ENCODE assay signal across 11 cellular contexts in genomic region chr11:105466582-105467228, GRCh38.
DNase-seq lines count a peak whose midpoint lies in the region; ATAC-seq, FAIRE-seq and TF ChIP-seq lines count a peak whose summit lies in the region.
"Had no signal": no experiment of that assay in that cellular context is flagged by ENCODE, and none has a peak within 500 bp of the region (broad histone marks: within the 10 kb centered on the region; RNA-seq: fewer than 3 reads in every experiment).

No MANE protein-coding gene starts in this region.

- WGBS in HepG2 (ENCODE audit: low lambda C conversion rate), result 0% methylated on average over 2 of the region's 2 CpGs
- WGBS in right lobe of liver (ENCODE audit: insufficient coverage, low coverage, low lambda C conversion rate, missing lambda C conversion rate), result 45% methylated on average over 2 of the region's 2 CpGs

- no peak overlapping the region for H3K27ac ChIP-seq in HepG2 (ENCODE audit: extremely low read length, insufficient read depth, low read length)
- no peak overlapping the region for H3K27ac ChIP-seq in right lobe of liver
- H3K27ac ChIP-seq in SK-N-MC, result no peak overlapping the region

- ATAC-seq in HepG2 (no peak), right lobe of liver (no peak), GM18505 (IDR thresholded peaks at IDR 0.05; ENCODE audit: unreplicated experiment) (no peak)
- no peak for ATAC-seq in stimulated activated naive CD8-positive, alpha-beta T cell treated with anti-CD3 and anti-CD28 coated beads, Interleukin-15, amount 100 ng/mL, for 72 hours
- no peak for ATAC-seq in naive thymus-derived CD8-positive, alpha-beta T cell
- ATAC-seq: T-cell had no signal

- in situ Hi-C loops in HepG2 (cut with HindIII; ENCODE audit: extremely low pct_ligation_motif_present, low pct_unique_long_range_greater_than_20kb), result no loop called here

- H3K4me2 ChIP-seq in HepG2 (ENCODE audit: low read depth, low read length), result no peak overlapping the region

- no peaks in the 10 kb centered on the region for H3K9me3 ChIP-seq in HepG2 (ENCODE audit: low read length)
- H3K9me3 ChIP-seq in right lobe of liver, result no peaks in the 10 kb centered on the region
- H3K9me3 ChIP-seq in SK-N-MC (ENCODE audit: low read depth, low read length), result no peaks in the 10 kb centered on the region

- TF ChIP-seq EP300 in HepG2 (IDR thresholded peaks at IDR 0.05; ENCODE audit: low read depth in 2 of 2, low read length in 2 of 2) (no peak), HepG2 (CRISPR knock-in tag; IDR thresholded peaks at IDR 0.05; ENCODE audit: borderline replicate concordance) (no peak)

- no peaks in the 10 kb centered on the region for H3K4me1 ChIP-seq in HepG2 (ENCODE audit: insufficient read depth, low read length)
- no peaks in the 10 kb centered on the region for H3K4me1 ChIP-seq in right lobe of liver

- H3K36me3 ChIP-seq in HepG2 (replicated peaks in 1 of 2; ENCODE audit: control insufficient read depth in 1 of 2, insufficient read depth in 2 of 2, low read length in 2 of 2), result no peaks in the 10 kb centered on the region
- no peaks in the 10 kb centered on the region for H3K36me3 ChIP-seq in right lobe of liver
- no peaks in the 10 kb centered on the region for H3K36me3 ChIP-seq in SK-N-MC (ENCODE audit: insufficient read depth, low read length)

- intact Hi-C loops in HepG2 (cut with micrococcal nuclease; ENCODE audit: unreplicated experiment), result no loop called here
- intact Hi-C loops in right lobe of liver (cut with DNase I), result no loop called here

- BruUV-seq in HepG2 (replicated peaks; lab: Mats Ljungman, UMichigan), result no TSS peak

- no peaks in the 10 kb centered on the region for H3K4me1 Mint-ChIP-seq in stimulated activated naive CD8-positive, alpha-beta T cell treated with anti-CD3 and anti-CD28 coated beads, Interleukin-15, amount 100 ng/mL, for 72 hours
- no peaks in the 10 kb centered on the region for H3K4me1 Mint-ChIP-seq in naive thymus-derived CD8-positive, alpha-beta T cell
- H3K4me1 Mint-ChIP-seq: activated CD4-positive, alpha-beta T cell treated with anti-CD3 and anti-CD28 coated beads, Interleukin-2, amount 10 ng/mL, durations not matched to agents 24 days and 14 days; T-cell had no signal

- TF ChIP-seq CTCF in HepG2 (CRISPR knock-in tag; IDR thresholded peaks at IDR 0.05), result no peak
- TF ChIP-seq CTCF in right lobe of liver (IDR thresholded peaks at IDR 0.05), result no peak

- POLR2A ChIA-PET in HepG2 (lab: Yijun Ruan, JAX), result no interaction called here
- POLR2A ChIA-PET in naive thymus-derived CD8-positive, alpha-beta T cell (lab: Charles Lee), result no interaction called here

- no peak for FAIRE-seq in HepG2 (lab: Jason Lieb, UNC)

- no peak overlapping the region for H3K4me3 ChIP-seq in HepG2 (replicated peaks in 1 of 3; ENCODE audit: insufficient read depth in 1 of 3, low read depth in 2 of 3, low read length in 3 of 3)
- H3K4me3 ChIP-seq in right lobe of liver, result no peak overlapping the region
- H3K4me3 ChIP-seq in SK-N-MC, result no peak overlapping the region

- CTCF ChIA-PET in HepG2 (lab: Yijun Ruan, JAX; ENCODE audit: low intra/inter-chr PET ratio, low total read pairs), result no interaction called here

- peaks cover 7% of the 10 kb centered on the region for H3K27me3 Mint-ChIP-seq in stimulated activated naive CD8-positive, alpha-beta T cell treated with anti-CD3 and anti-CD28 coated beads, Interleukin-15, amount 100 ng/mL, for 72 hours
- peaks cover 0 to 9% (median 0%) of the 10 kb centered on the region in 5 donors for H3K27me3 Mint-ChIP-seq in naive thymus-derived CD8-positive, alpha-beta T cell
- H3K27me3 Mint-ChIP-seq: activated CD4-positive, alpha-beta T cell treated with anti-CD3 and anti-CD28 coated beads, Interleukin-2, amount 10 ng/mL, durations not matched to agents 24 days and 14 days had no signal

- no peak overlapping the region for H3K4me3 Mint-ChIP-seq in stimulated activated naive CD8-positive, alpha-beta T cell treated with anti-CD3 and anti-CD28 coated beads, Interleukin-15, amount 100 ng/mL, for 72 hours
- H3K4me3 Mint-ChIP-seq in naive thymus-derived CD8-positive, alpha-beta T cell, result no peak overlapping the region
- H3K4me3 Mint-ChIP-seq: activated CD4-positive, alpha-beta T cell treated with anti-CD3 and anti-CD28 coated beads, Interleukin-2, amount 10 ng/mL, durations not matched to agents 24 days and 14 days; T-cell had no signal

- H3K27me3 ChIP-seq in HepG2 (ENCODE audit: control insufficient read depth in 1 of 2, insufficient read depth in 2 of 2, low read length in 2 of 2) (no peaks in the 10 kb centered on the region), right lobe of liver (no peaks in the 10 kb centered on the region)

- H2AFZ ChIP-seq in HepG2 (ENCODE audit: low read length), result no peak overlapping the region

- DNase-seq in HepG2 (ENCODE audit: low spot score) (peak; percentile 4), right lobe of liver (no peak), SK-N-MC (ENCODE audit: low read depth, low spot score) (peak; percentile 16), fibroblast of the conjunctiva (ENCODE audit: low read depth) (peak; percentile 43)
- no peak for DNase-seq in activated CD8-positive, alpha-beta memory T cell treated with anti-CD3 and anti-CD28 coated beads for 24 hours
- DNase-seq in stimulated activated naive CD8-positive, alpha-beta T cell treated with anti-CD3 and anti-CD28 coated beads, Interleukin-15, amount 100 ng/mL, for 72 hours, result no peak
- DNase-seq in naive thymus-derived CD8-positive, alpha-beta T cell, result no peak
- DNase-seq: activated CD4-positive, alpha-beta T cell treated with anti-CD3 and anti-CD28 coated beads, Interleukin-2, amount 10 ng/mL, durations not matched to agents 24 days and 14 days; AML-193; T-cell had no signal

- TF ChIP-seq POLR2A in HepG2 (IDR thresholded peaks at IDR 0.05; ENCODE audit: insufficient read depth in 1 of 2, low read depth in 2 of 2, low read length in 2 of 2) (no peak), right lobe of liver (IDR thresholded peaks at IDR 0.05) (no peak), GM18505 (IDR thresholded peaks at IDR 0.05; ENCODE audit: borderline replicate concordance, extremely low read depth, insufficient read depth, insufficient read length) (no peak)

- no peaks in the 10 kb centered on the region for H3K9me3 Mint-ChIP-seq in stimulated activated naive CD8-positive, alpha-beta T cell treated with anti-CD3 and anti-CD28 coated beads, Interleukin-15, amount 100 ng/mL, for 72 hours
- no peaks in the 10 kb centered on the region for H3K9me3 Mint-ChIP-seq in naive thymus-derived CD8-positive, alpha-beta T cell
- H3K9me3 Mint-ChIP-seq: activated CD4-positive, alpha-beta T cell treated with anti-CD3 and anti-CD28 coated beads, Interleukin-2, amount 10 ng/mL, durations not matched to agents 24 days and 14 days; T-cell had no signal

- H3K27ac Mint-ChIP-seq in stimulated activated naive CD8-positive, alpha-beta T cell treated with anti-CD3 and anti-CD28 coated beads, Interleukin-15, amount 100 ng/mL, for 72 hours, result no peak overlapping the region
- no peak overlapping the region for H3K27ac Mint-ChIP-seq in naive thymus-derived CD8-positive, alpha-beta T cell
- H3K27ac Mint-ChIP-seq: activated CD4-positive, alpha-beta T cell treated with anti-CD3 and anti-CD28 coated beads, Interleukin-2, amount 10 ng/mL, durations not matched to agents 24 days and 14 days; T-cell had no signal

- H3K36me3 Mint-ChIP-seq in naive thymus-derived CD8-positive, alpha-beta T cell, result no peaks in the 10 kb centered on the region
- H3K36me3 Mint-ChIP-seq: T-cell had no signal

- no peak overlapping the region for H3K9ac ChIP-seq in HepG2 (ENCODE audit: insufficient read depth, low read depth, low read length)
- H3K9ac ChIP-seq in SK-N-MC (ENCODE audit: insufficient read length), result no peak overlapping the region

- H4K20me1 ChIP-seq in HepG2 (ENCODE audit: insufficient read depth, low read length), result no peaks in the 10 kb centered on the region

- no peak for TF ChIP-seq RAD21 in HepG2 (CRISPR knock-in tag; IDR thresholded peaks at IDR 0.05)

- no peaks in the 10 kb centered on the region for H3K79me2 ChIP-seq in HepG2 (ENCODE audit: insufficient read depth, low read length)

TF ChIP-seq in HepG2, 621 proteins besides CTCF, POLR2A, EP300 and RAD21 (continues in another document):
- TF ChIP-seq GPN1 (CRISPR knock-in tag; IDR thresholded peaks at IDR 0.05; ENCODE audit: borderline replicate concordance) (no peak), STAG1 (CRISPR knock-in tag; IDR thresholded peaks at IDR 0.05) (no peak), ATM (IDR thresholded peaks at IDR 0.05; ENCODE audit: borderline replicate concordance) (no peak), PBX3 (CRISPR knock-in tag; IDR thresholded peaks at IDR 0.05; ENCODE audit: borderline replicate concordance) (no peak)

Comparison
In these comparisons a context has a peak if more than half of its experiments do, and no peak if none do; other contexts are left out.
1. DNase-seq: peak in HepG2 (single experiment), SK-N-MC (single experiment) and fibroblast of the conjunctiva (single experiment); none in right lobe of liver (0 of 3), activated CD8-positive, alpha-beta memory T cell treated with anti-CD3 and anti-CD28 coated beads for 24 hours (single experiment), stimulated activated naive CD8-positive, alpha-beta T cell treated with anti-CD3 and anti-CD28 coated beads, Interleukin-15, amount 100 ng/mL, for 72 hours (0 of 2) and naive thymus-derived CD8-positive, alpha-beta T cell (0 of 10).